ENCODE assay signal across 9 cellular contexts in the genomic region with DNA sequence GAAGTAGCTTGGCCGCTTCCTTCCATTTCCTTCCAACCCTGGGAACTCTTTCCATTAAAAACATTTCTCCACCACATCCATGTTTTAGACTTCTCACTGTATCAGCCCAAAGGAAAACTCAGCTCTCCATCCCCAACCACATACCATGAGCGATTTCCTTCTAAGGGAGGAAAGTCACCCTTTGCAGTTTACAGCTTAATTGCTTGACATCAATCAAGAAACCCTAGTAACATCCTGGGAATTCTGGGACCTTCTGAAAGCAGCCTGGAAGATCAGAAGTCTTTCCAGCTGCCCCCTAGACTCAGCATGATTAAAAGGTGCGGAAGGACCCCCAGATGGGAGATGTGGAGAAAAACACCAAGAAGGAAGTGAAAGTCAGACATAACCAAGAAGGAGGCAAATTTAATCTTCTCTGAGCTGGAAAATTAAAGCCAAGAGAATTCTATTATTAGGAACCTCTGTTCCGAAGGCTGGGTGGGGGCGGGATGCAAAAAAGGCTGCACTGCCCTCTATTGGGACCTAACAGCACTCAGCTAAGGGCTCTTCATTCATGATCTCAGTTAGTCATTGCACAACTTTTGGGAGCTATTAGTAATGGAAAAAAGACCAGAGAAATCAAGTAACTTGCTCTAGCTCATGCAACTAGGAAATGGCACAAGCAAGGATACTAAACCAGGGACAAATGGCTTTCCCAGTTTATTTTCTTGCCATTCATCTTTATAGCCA.
A peak's percentile ranks its signal among the peaks of the same experiment; 100 is the strongest.
DNase-seq lines count a peak whose midpoint lies in the region; ATAC-seq and TF ChIP-seq lines count a peak whose summit lies in the region.
"Had no signal": no experiment of that assay in that cellular context is flagged by ENCODE, and none has a peak within 500 bp of the region (broad histone marks: within the 10 kb centered on the region; RNA-seq: fewer than 3 reads in every experiment).

No MANE protein-coding gene starts in this region.

- no peak overlapping the region for H3K4me3 ChIP-seq in prostate gland

- no peaks in the 10 kb centered on the region for H3K36me3 ChIP-seq in prostate gland

- ATAC-seq in GM21528 (IDR thresholded peaks at IDR 0.05; ENCODE audit: low FRiP score, unreplicated experiment) (no peak), HG03196 (IDR thresholded peaks at IDR 0.05; ENCODE audit: unreplicated experiment) (no peak), GM18909 (IDR thresholded peaks at IDR 0.05; ENCODE audit: poor library complexity, unreplicated experiment) (no peak)
- ATAC-seq: T-cell had no signal

- H3K27ac ChIP-seq in prostate gland: peak overlapping the region; percentile 11 to 45

- no peaks in the 10 kb centered on the region for H3K4me1 ChIP-seq in prostate gland (replicated peaks)

- WGBS in prostate gland: 51% methylated on average over 5 of the region's 5 CpGs

- peak in 3 of 4 experiments; percentile 46 to 57 (median 57) for TF ChIP-seq CTCF in prostate gland (IDR thresholded peaks at IDR 0.05)

- H3K27me3 ChIP-seq in prostate gland (replicated peaks; ENCODE audit: insufficient read depth): no peaks in the 10 kb centered on the region

- peak; percentile 71 for DNase-seq in D341Med (ENCODE audit: low spot score)
- DNase-seq in HT1080 (ENCODE audit: low read depth): peak; percentile 63
- peak; percentile 49 for DNase-seq in SW480 (ENCODE audit: low spot score)
- peak; percentile 66 for DNase-seq in foreskin melanocyte
- peak; percentile 49 for DNase-seq in prostate gland (ENCODE audit: low spot score)

- no peaks in the 10 kb centered on the region for H3K9me3 ChIP-seq in prostate gland

- intact Hi-C loops in prostate gland (cut with DNase I): loop anchor here (5.0 to 10.0 kb wide), 4 partner anchors 100 to 508 kb away; no protein-coding TSS in a partner anchor

- TF ChIP-seq POLR2A in prostate gland (IDR thresholded peaks at IDR 0.05): no peak
